18 cellular contexts compared by ENCODE assay signal in the genomic region with DNA sequence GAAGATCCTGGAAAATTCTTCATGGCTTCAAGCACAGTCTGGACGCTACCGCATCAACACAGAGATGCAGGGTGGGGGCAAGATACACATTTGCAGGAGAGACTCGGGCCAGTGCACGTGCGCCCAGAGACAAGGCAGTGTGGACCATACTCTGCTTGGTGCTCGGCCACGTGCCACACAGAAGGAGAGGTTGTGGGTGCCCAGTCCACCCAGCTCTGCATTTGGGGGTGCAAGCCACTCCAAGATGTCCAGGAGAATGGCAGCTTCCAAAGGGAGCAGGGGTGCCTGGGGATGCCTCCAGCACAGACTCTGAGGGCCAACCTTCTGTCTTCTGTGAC.
"Had no signal": no experiment of that assay in that cellular context is flagged by ENCODE, and none has a peak within 500 bp of the region (broad histone marks: within the 10 kb centered on the region; RNA-seq: fewer than 3 reads in every experiment).

No MANE protein-coding gene starts in this region.

- H3K36me3 ChIP-seq: ascending aorta, SJSA1 had no signal

- H3K9me3 ChIP-seq: ascending aorta, body of pancreas, SJSA1 had no signal

- H3K27ac ChIP-seq: ascending aorta, body of pancreas, SJSA1 had no signal

- H3K4me3 ChIP-seq: ascending aorta, body of pancreas, K562, SJSA1 had no signal

- DNase-seq: activated CD4-positive, alpha-beta T cell treated with anti-CD3 and anti-CD28 coated beads for 4 hours; activated CD8-positive, alpha-beta memory T cell treated with anti-CD3 and anti-CD28 coated beads, Interleukin-2, amount 50 U/mL, for 4 hours; activated CD8-positive, alpha-beta T cell treated with anti-CD3 and anti-CD28 coated beads for 36 hours; activated effector memory CD4-positive, alpha-beta T cell treated with Interleukin-2 at 50 U/mL for 16 hours; activated naive CD4-positive, alpha-beta T cell; Karpas-422; MM.1S; NCI-H1105; NCI-H1436; NCI-H187; NCI-H2081; NCI-H446; NCI-H524; SW 1271 had no signal
